ENCODE assay signal across 12 cellular contexts in genomic region chr2:88053301-88053700, GRCh38. TPM values are rescaled to one million over a fixed set of nuclear protein-coding genes. Genes with fewer than 3 reads are reported as not detected.
DNase-seq lines count a peak whose midpoint lies in the region; ATAC-seq, FAIRE-seq and TF ChIP-seq lines count a peak whose summit lies in the region.
"Had no signal": no experiment of that assay in that cellular context is flagged by ENCODE, and none has a peak within 500 bp of the region (broad histone marks: within the 10 kb centered on the region; RNA-seq: fewer than 3 reads in every experiment).

No MANE protein-coding gene starts in this region.

- intact Hi-C loops in activated CD4-positive, alpha-beta memory T cell treated with anti-CD3 and anti-CD28 coated beads for 36 hours (cut with micrococcal nuclease), result no loop called here

- FAIRE-seq in D721Med (lab: Jason Lieb, UNC), result no peak
- FAIRE-seq: bronchial epithelial cell had no signal

- H3K9me3 Mint-ChIP-seq in activated CD4-positive, alpha-beta memory T cell treated with anti-CD3 and anti-CD28 coated beads for 36 hours, result no peaks in the 10 kb centered on the region
- no peaks in the 10 kb centered on the region for H3K9me3 Mint-ChIP-seq in activated CD4-positive, alpha-beta memory T cell treated with anti-CD3 and anti-CD28 coated beads, Interleukin-2, amount 10 ng/mL, durations not matched to agents 7 days and 5 days
- H3K9me3 Mint-ChIP-seq in activated naive CD8-positive, alpha-beta T cell treated with anti-CD3 and anti-CD28 coated beads for 36 hours, result peaks cover 10% of the 10 kb centered on the region
- H3K9me3 Mint-ChIP-seq in immature natural killer cell, result no peaks in the 10 kb centered on the region

- H3K36me3 Mint-ChIP-seq in activated CD4-positive, alpha-beta memory T cell treated with anti-CD3 and anti-CD28 coated beads for 36 hours, result peaks cover 20% of the 10 kb centered on the region
- H3K36me3 Mint-ChIP-seq in activated CD4-positive, alpha-beta memory T cell treated with anti-CD3 and anti-CD28 coated beads, Interleukin-2, amount 10 ng/mL, durations not matched to agents 7 days and 5 days (ENCODE audit: low read depth), result peaks cover 36% of the 10 kb centered on the region
- H3K36me3 Mint-ChIP-seq in activated naive CD8-positive, alpha-beta T cell treated with anti-CD3 and anti-CD28 coated beads for 36 hours, result peaks cover 60% of the 10 kb centered on the region
- H3K36me3 Mint-ChIP-seq in immature natural killer cell, result peaks cover 0 to 5% (median 0%) of the 10 kb centered on the region in 3 donors

- H3K27me3 Mint-ChIP-seq in activated CD4-positive, alpha-beta memory T cell treated with anti-CD3 and anti-CD28 coated beads for 36 hours, result no peaks in the 10 kb centered on the region
- H3K27me3 Mint-ChIP-seq in activated CD4-positive, alpha-beta memory T cell treated with anti-CD3 and anti-CD28 coated beads, Interleukin-2, amount 10 ng/mL, durations not matched to agents 7 days and 5 days, result no peaks in the 10 kb centered on the region
- H3K27me3 Mint-ChIP-seq in activated naive CD8-positive, alpha-beta T cell treated with anti-CD3 and anti-CD28 coated beads for 36 hours, result no peaks in the 10 kb centered on the region
- H3K27me3 Mint-ChIP-seq in immature natural killer cell (ENCODE audit: low read depth in 3 of 3), result peaks cover 0 to 17% (median 4%) of the 10 kb centered on the region in 3 donors

- H3K27ac Mint-ChIP-seq in activated CD4-positive, alpha-beta memory T cell treated with anti-CD3 and anti-CD28 coated beads for 36 hours, result peak overlapping the region; percentile 96
- H3K27ac Mint-ChIP-seq in activated CD4-positive, alpha-beta memory T cell treated with anti-CD3 and anti-CD28 coated beads, Interleukin-2, amount 10 ng/mL, durations not matched to agents 7 days and 5 days, result no peak overlapping the region
- H3K27ac Mint-ChIP-seq in activated naive CD8-positive, alpha-beta T cell treated with anti-CD3 and anti-CD28 coated beads for 36 hours, result peak overlapping the region; percentile 95
- H3K27ac Mint-ChIP-seq in immature natural killer cell, result peak overlapping the region; percentile 95 to 99 (median 98)

- no peak for TF ChIP-seq CTCF in D721Med (IDR thresholded peaks at IDR 0.05; ENCODE audit: insufficient read depth, missing control alignments)

- no peak for ATAC-seq in GM21390 (IDR thresholded peaks at IDR 0.05; ENCODE audit: unreplicated experiment)

- no peak for DNase-seq in activated CD4-positive, alpha-beta memory T cell treated with anti-CD3 and anti-CD28 coated beads for 36 hours
- no peak for DNase-seq in activated CD4-positive, alpha-beta memory T cell treated with anti-CD3 and anti-CD28 coated beads, Interleukin-2, amount 10 ng/mL, durations not matched to agents 7 days and 5 days
- no peak for DNase-seq in activated naive CD8-positive, alpha-beta T cell treated with anti-CD3 and anti-CD28 coated beads for 36 hours
- DNase-seq in immature natural killer cell (no peak), stromal cell of bone marrow (ENCODE audit: low read depth) (peak; percentile 65), D721Med (ENCODE audit: insufficient read length, low spot score) (no peak), HuH-7 (ENCODE audit: low spot score) (no peak)
- DNase-seq: SJCRH30 had no signal

- CTCF ChIA-PET in activated CD4-positive, alpha-beta memory T cell treated with anti-CD3 and anti-CD28 coated beads for 36 hours (lab: Charles Lee), result no interaction called here
- CTCF ChIA-PET in activated CD4-positive, alpha-beta memory T cell treated with anti-CD3 and anti-CD28 coated beads, Interleukin-2, amount 10 ng/mL, durations not matched to agents 7 days and 5 days (lab: Charles Lee), result interaction anchor here (1.5 kb wide), 1 partner anchor 107 kb away, joined by 4 read pairs; no protein-coding TSS in a partner anchor

- peaks cover 61% of the 10 kb centered on the region for H3K4me1 Mint-ChIP-seq in activated CD4-positive, alpha-beta memory T cell treated with anti-CD3 and anti-CD28 coated beads for 36 hours (ENCODE audit: low read depth)
- peaks cover 42% of the 10 kb centered on the region for H3K4me1 Mint-ChIP-seq in activated CD4-positive, alpha-beta memory T cell treated with anti-CD3 and anti-CD28 coated beads, Interleukin-2, amount 10 ng/mL, durations not matched to agents 7 days and 5 days
- peaks cover 73% of the 10 kb centered on the region for H3K4me1 Mint-ChIP-seq in activated naive CD8-positive, alpha-beta T cell treated with anti-CD3 and anti-CD28 coated beads for 36 hours
- H3K4me1 Mint-ChIP-seq in immature natural killer cell, result peaks cover 39 to 70% of the 10 kb centered on the region in 2 donors

- POLR2A ChIA-PET in activated CD4-positive, alpha-beta memory T cell treated with anti-CD3 and anti-CD28 coated beads for 36 hours (lab: Charles Lee), result interaction anchor here (1.0 kb wide), 1 partner anchor 36 kb away, joined by 3 read pairs; no protein-coding TSS in a partner anchor
- POLR2A ChIA-PET in activated CD4-positive, alpha-beta memory T cell treated with anti-CD3 and anti-CD28 coated beads, Interleukin-2, amount 10 ng/mL, durations not matched to agents 7 days and 5 days (lab: Charles Lee), result interaction anchor here (4.1 kb wide), 1 partner anchor 38 kb away, joined by 73 read pairs; the partner anchor contains the start of gene RNU2-63P

- H3K4me3 Mint-ChIP-seq in activated CD4-positive, alpha-beta memory T cell treated with anti-CD3 and anti-CD28 coated beads for 36 hours, result peak overlapping the region; percentile 89
- no peak overlapping the region for H3K4me3 Mint-ChIP-seq in activated CD4-positive, alpha-beta memory T cell treated with anti-CD3 and anti-CD28 coated beads, Interleukin-2, amount 10 ng/mL, durations not matched to agents 7 days and 5 days
- H3K4me3 Mint-ChIP-seq in activated naive CD8-positive, alpha-beta T cell treated with anti-CD3 and anti-CD28 coated beads for 36 hours, result peak overlapping the region; percentile 90
- peak overlapping the region in 3 of 5 donors; percentile 30 to 98 (median 98) for H3K4me3 Mint-ChIP-seq in immature natural killer cell

RNA-seq across cellular contexts. Expression of gene KRCC1, which starts 2.3 kb away (rescaled TPM):
- 10 to 100 TPM; 10.6 to 11.0 TPM for total RNA-seq in activated CD4-positive, alpha-beta memory T cell treated with anti-CD3 and anti-CD28 coated beads for 36 hours
- total RNA-seq in activated CD4-positive, alpha-beta memory T cell treated with anti-CD3 and anti-CD28 coated beads, Interleukin-2, amount 10 ng/mL, durations not matched to agents 7 days and 5 days, result 10 to 100 TPM; 18.8 to 19.1 TPM
- 10 to 100 TPM; 10.6 to 11.9 TPM for total RNA-seq in activated naive CD8-positive, alpha-beta T cell treated with anti-CD3 and anti-CD28 coated beads for 36 hours
- 10 to 100 TPM; 31.1 to 36.6 (median 33.1) TPM for polyA plus RNA-seq in immature natural killer cell

RNA-seq across cellular contexts. Expression of gene SMYD1, which starts 14.3 kb away (rescaled TPM):
- not detected for total RNA-seq in activated CD4-positive, alpha-beta memory T cell treated with anti-CD3 and anti-CD28 coated beads for 36 hours
- total RNA-seq in activated CD4-positive, alpha-beta memory T cell treated with anti-CD3 and anti-CD28 coated beads, Interleukin-2, amount 10 ng/mL, durations not matched to agents 7 days and 5 days, result not detected
- not detected for total RNA-seq in activated naive CD8-positive, alpha-beta T cell treated with anti-CD3 and anti-CD28 coated beads for 36 hours
- not detected for polyA plus RNA-seq in immature natural killer cell
- total RNA-seq: bronchial epithelial cell, HT1080, lung microvascular endothelial cell had no signal

RNA-seq across cellular contexts. Expression of gene RNU2-63P, which starts 37.0 kb away (rescaled TPM):
- total RNA-seq in activated CD4-positive, alpha-beta memory T cell treated with anti-CD3 and anti-CD28 coated beads for 36 hours, result 10 to 100 TPM; 14.4 to 25.7 TPM
- total RNA-seq in activated CD4-positive, alpha-beta memory T cell treated with anti-CD3 and anti-CD28 coated beads, Interleukin-2, amount 10 ng/mL, durations not matched to agents 7 days and 5 days, result 10 to 100 TPM; 14.6 to 16.1 TPM
- total RNA-seq in activated naive CD8-positive, alpha-beta T cell treated with anti-CD3 and anti-CD28 coated beads for 36 hours, result 10 to 100 TPM; 39.1 to 40.1 TPM
- polyA plus RNA-seq in immature natural killer cell, result 1 to 10 TPM in 1 of 3 donors, not detected in 2; 6.2 TPM
- total RNA-seq: bronchial epithelial cell, SJCRH30 had no signal
